Comparison of ENCODE assay signal across 7 cellular contexts in the genomic region with DNA sequence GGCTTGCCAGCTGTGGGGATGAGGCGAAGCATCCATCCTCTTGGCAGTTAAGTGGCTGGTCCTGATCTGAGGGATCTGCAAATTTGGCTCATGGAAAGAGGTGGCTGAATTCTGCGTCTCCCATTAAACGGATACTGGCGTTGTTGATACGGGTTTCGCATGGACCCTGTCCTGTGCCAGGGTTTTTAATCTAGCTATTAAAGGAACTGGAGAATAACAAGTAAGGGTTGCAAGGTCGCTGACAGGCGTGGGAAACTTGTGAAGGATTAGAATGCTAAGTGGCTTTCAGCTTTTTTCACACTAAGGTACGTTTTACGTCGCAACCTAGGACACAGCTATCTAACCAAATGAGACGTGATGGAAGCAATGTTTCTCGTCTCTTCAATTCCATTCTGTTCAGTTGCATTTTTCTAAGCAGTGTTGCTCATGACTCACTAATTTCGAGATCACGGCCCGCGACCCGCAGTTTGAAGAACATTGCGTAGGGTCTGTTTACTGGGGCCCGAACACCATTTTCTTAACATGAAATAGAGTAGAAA. TPM values are rescaled to one million over a fixed set of nuclear protein-coding genes. Genes with fewer than 3 reads are reported as not detected.
A peak's percentile ranks its signal among the peaks of the same experiment; 100 is the strongest.
DNase-seq lines count a peak whose midpoint lies in the region; ATAC-seq and TF ChIP-seq lines count a peak whose summit lies in the region.

No MANE protein-coding gene starts in this region.

- no peaks in the 10 kb centered on the region for H3K27me3 ChIP-seq in esophagus (ENCODE audit: control insufficient read depth in 1 of 2, insufficient read depth in 2 of 2, low read length in 2 of 2)
- H3K27me3 ChIP-seq in neutrophil, result no peaks in the 10 kb centered on the region

- CTCF ChIA-PET in activated CD4-positive, alpha-beta T cell treated with anti-CD3 and anti-CD28 coated beads, Interleukin-2, amount 10 ng/mL, durations not matched to agents 7 days and 5 days (lab: Charles Lee), result interaction anchor here (1.0 to 2.2 kb wide), 4 partner anchors 9 to 54 kb away, joined by 3 to 6 read pairs (median 5); no protein-coding TSS in a partner anchor

- H3K9me3 ChIP-seq in esophagus (ENCODE audit: control insufficient read depth in 2 of 2, insufficient read depth in 1 of 2, low read depth in 1 of 2, low read length in 1 of 2) (no peaks in the 10 kb centered on the region), neutrophil (no peaks in the 10 kb centered on the region)

- 3 to 4% methylated on average over 20 of the region's 20 CpGs for WGBS in esophagus, 2 donors

- ATAC-seq in GM18873 (IDR thresholded peaks at IDR 0.05; ENCODE audit: low FRiP score, unreplicated experiment) (peak; percentile 5), HG03354 (IDR thresholded peaks at IDR 0.05; ENCODE audit: poor library complexity, severe bottlenecking, unreplicated experiment) (peak; percentile 3)

- peak overlapping the region; percentile 99 for H3K27ac Mint-ChIP-seq in activated CD4-positive, alpha-beta T cell treated with anti-CD3 and anti-CD28 coated beads, Interleukin-2, amount 10 ng/mL, durations not matched to agents 7 days and 5 days

- peaks cover 35% of the 10 kb centered on the region for H3K36me3 Mint-ChIP-seq in activated CD4-positive, alpha-beta T cell treated with anti-CD3 and anti-CD28 coated beads, Interleukin-2, amount 10 ng/mL, durations not matched to agents 7 days and 5 days (ENCODE audit: low read depth)

- H3K4me3 Mint-ChIP-seq in activated CD4-positive, alpha-beta T cell treated with anti-CD3 and anti-CD28 coated beads, Interleukin-2, amount 10 ng/mL, durations not matched to agents 7 days and 5 days, result peak overlapping the region; percentile 99

- H3K27ac ChIP-seq in esophagus (ENCODE audit: low read depth in 2 of 2, low read length in 1 of 2) (peak overlapping the region; percentile 98 to 100), neutrophil (peak overlapping the region; percentile 86)

- POLR2A ChIA-PET in activated CD4-positive, alpha-beta T cell treated with anti-CD3 and anti-CD28 coated beads, Interleukin-2, amount 10 ng/mL, durations not matched to agents 7 days and 5 days (lab: Charles Lee), result no interaction called here

- peak; percentile 22 for DNase-seq in activated CD4-positive, alpha-beta T cell treated with anti-CD3 and anti-CD28 coated beads, Interleukin-2, amount 10 ng/mL, durations not matched to agents 7 days and 5 days
- DNase-seq in COLO829 (ENCODE audit: low spot score) (no peak), mucosa of gallbladder (ENCODE audit: low spot score) (no peak)

- peaks cover 37% of the 10 kb centered on the region for H3K4me1 Mint-ChIP-seq in activated CD4-positive, alpha-beta T cell treated with anti-CD3 and anti-CD28 coated beads, Interleukin-2, amount 10 ng/mL, durations not matched to agents 7 days and 5 days

- H3K4me3 ChIP-seq in esophagus (ENCODE audit: low read depth in 1 of 2, low read length in 2 of 2) (peak overlapping the region; percentile 84 to 93), neutrophil (ENCODE audit: low read depth in 1 of 2, low read length in 1 of 2) (peak overlapping the region; percentile 98 to 99)

- TF ChIP-seq CTCF in neutrophil (IDR thresholded peaks at IDR 0.05), result no peak

- no peaks in the 10 kb centered on the region for H3K27me3 Mint-ChIP-seq in activated CD4-positive, alpha-beta T cell treated with anti-CD3 and anti-CD28 coated beads, Interleukin-2, amount 10 ng/mL, durations not matched to agents 7 days and 5 days

- H3K36me3 ChIP-seq in esophagus (ENCODE audit: control insufficient read depth in 2 of 2, insufficient read depth in 2 of 2, low read length in 1 of 2) (no peaks in the 10 kb centered on the region), neutrophil (no peaks in the 10 kb centered on the region)

- no peaks in the 10 kb centered on the region for H3K9me3 Mint-ChIP-seq in activated CD4-positive, alpha-beta T cell treated with anti-CD3 and anti-CD28 coated beads, Interleukin-2, amount 10 ng/mL, durations not matched to agents 7 days and 5 days

- H3K4me1 ChIP-seq in esophagus (ENCODE audit: control insufficient read depth in 2 of 2, insufficient read depth in 2 of 2, low read length in 1 of 2) (peaks cover 0 to 2% of the 10 kb centered on the region in 2 donors), neutrophil (ENCODE audit: control insufficient read depth in 1 of 2, insufficient read depth in 1 of 2, low read depth in 1 of 2, low read length in 1 of 2) (peaks cover 21% of the 10 kb centered on the region in 2 experiments)

RNA-seq across cellular contexts. Expression of a gene that starts 0.9 kb away (rescaled TPM):
- 10 to 100 TPM; 63.2 to 70.3 TPM for total RNA-seq in activated CD4-positive, alpha-beta T cell treated with anti-CD3 and anti-CD28 coated beads, Interleukin-2, amount 10 ng/mL, durations not matched to agents 7 days and 5 days
- polyA plus RNA-seq in esophagus, result 10 to 100 TPM; 10.4 to 18.8 TPM
- total RNA-seq in mucosa of gallbladder, result 10.8 TPM

RNA-seq across cellular contexts. Expression of a gene that starts 23.1 kb away (rescaled TPM):
- total RNA-seq in activated CD4-positive, alpha-beta T cell treated with anti-CD3 and anti-CD28 coated beads, Interleukin-2, amount 10 ng/mL, durations not matched to agents 7 days and 5 days, result 1 to 10 TPM; 1.8 to 2.3 TPM
- not detected for polyA plus RNA-seq in esophagus
- not detected for total RNA-seq in mucosa of gallbladder

RNA-seq across cellular contexts. Expression of a gene that starts 56.6 kb away (rescaled TPM):
- total RNA-seq in activated CD4-positive, alpha-beta T cell treated with anti-CD3 and anti-CD28 coated beads, Interleukin-2, amount 10 ng/mL, durations not matched to agents 7 days and 5 days, result 100 to 1,000 TPM; 138 to 153 TPM
- 10 to 100 TPM; 37.4 to 40.2 TPM for polyA plus RNA-seq in esophagus
- total RNA-seq in mucosa of gallbladder, result 113 TPM
